ENCODE assay signal across 9 cellular contexts in genomic region chr11:86081465-86081864, GRCh38.
"Had no signal": no experiment of that assay in that cellular context is flagged by ENCODE, and none has a peak within 500 bp of the region (broad histone marks: within the 10 kb centered on the region; RNA-seq: fewer than 3 reads in every experiment).

No MANE protein-coding gene starts in this region.

- H3K27ac ChIP-seq: GM23248 had no signal

- FAIRE-seq: HTR-8/SVneo, K562 had no signal

- H3K4me3 ChIP-seq: GM23248, HAP-1, K562 had no signal

- DNase-seq: GM23248, GOT3, H7, HFFc6, IMR-90 had no signal

- H3K9me3 ChIP-seq: HAP-1 had no signal

- H3K36me3 ChIP-seq: HAP-1 had no signal

- ATAC-seq: HCT116, K562 had no signal
